Comparison of ENCODE assay signal across 24 cellular contexts in genomic region chr13:40818926-40819325, GRCh38. TPM values are rescaled to one million over a fixed set of nuclear protein-coding genes. Genes with fewer than 3 reads are reported as not detected.
DNase-seq lines count a peak whose midpoint lies in the region; ATAC-seq and FAIRE-seq lines count a peak whose summit lies in the region.
"Had no signal": no experiment of that assay in that cellular context is flagged by ENCODE, and none has a peak within 500 bp of the region (broad histone marks: within the 10 kb centered on the region; RNA-seq: fewer than 3 reads in every experiment).

No MANE protein-coding gene starts in this region.

- FAIRE-seq in GM18507 (lab: Jason Lieb, UNC): peak; percentile 58
- FAIRE-seq: A549, D721Med had no signal

- peaks cover 4 to 5% of the 10 kb centered on the region in 2 donors for H3K9me3 Mint-ChIP-seq in activated T-cell treated with anti-CD3 and anti-CD28 coated beads, Interleukin-2, amount 50 U/mL, for 72 hours
- H3K9me3 Mint-ChIP-seq: CD14-positive monocyte had no signal

- intact Hi-C loops in sciatic nerve (cut with DNase I): no loop called here

- no peak for DNase-seq in activated T-cell treated with anti-CD3 and anti-CD28 coated beads, Interleukin-2, amount 50 U/mL, for 72 hours
- DNase-seq in activated T-cell treated with anti-CD3 and anti-CD28 coated beads, Interleukin-2, amount 50 U/mL, for 1 hour: no peak
- DNase-seq in GM18507 (ENCODE audit: extremely low spot score, insufficient read length, low read depth): no peak
- peak; percentile 6 for DNase-seq in myocyte (ENCODE audit: low read depth)
- DNase-seq in NK-92 treated with Interleukin-12 subunit alpha and Interleukin-12 subunit beta, amount 100 ng/mL, for 24 hours (lab: John Stamatoyannopoulos, UW): no peak
- no peak for DNase-seq in MV-4-11 (lab: John Stamatoyannopoulos, UW)
- DNase-seq in sciatic nerve (ENCODE audit: low spot score): no peak
- DNase-seq: 8988T; ACHN; AML-193; BE2C; CD4-positive, alpha-beta T cell; CD8-positive, alpha-beta memory T cell; DMS 273 treated with DMSO at 0.1 percent for 48 hours; DMS79; EL; GDM1; H9 had no signal

- peak overlapping the region; percentile 32 for H3K27ac Mint-ChIP-seq in activated T-cell treated with anti-CD3 and anti-CD28 coated beads, Interleukin-2, amount 50 U/mL, for 72 hours
- H3K27ac Mint-ChIP-seq: CD14-positive monocyte; CD4-positive, alpha-beta T cell; CD8-positive, alpha-beta memory T cell; GM23338; H9 had no signal

- H3K4me3 Mint-ChIP-seq in activated T-cell treated with anti-CD3 and anti-CD28 coated beads, Interleukin-2, amount 50 U/mL, for 72 hours: peak overlapping the region in 1 of 2 donors; percentile 5
- H3K4me3 Mint-ChIP-seq: CD14-positive monocyte; CD4-positive, alpha-beta T cell; CD8-positive, alpha-beta memory T cell; GM23338; H9 had no signal

- peaks cover 8 to 14% of the 10 kb centered on the region in 2 donors for H3K36me3 Mint-ChIP-seq in activated T-cell treated with anti-CD3 and anti-CD28 coated beads, Interleukin-2, amount 50 U/mL, for 72 hours (ENCODE audit: insufficient read depth in 2 of 2)

- peaks cover 16% of the 10 kb centered on the region for H3K4me1 Mint-ChIP-seq in activated T-cell treated with anti-CD3 and anti-CD28 coated beads, Interleukin-2, amount 50 U/mL, for 72 hours (ENCODE audit: low read depth)
- H3K4me1 Mint-ChIP-seq: CD8-positive, alpha-beta memory T cell; GM23338; H9 had no signal

- no peaks in the 10 kb centered on the region for H3K27me3 Mint-ChIP-seq in activated T-cell treated with anti-CD3 and anti-CD28 coated beads, Interleukin-2, amount 50 U/mL, for 72 hours (ENCODE audit: low read depth)
- H3K27me3 Mint-ChIP-seq: CD4-positive, alpha-beta T cell; CD8-positive, alpha-beta memory T cell had no signal

- ATAC-seq in activated T-cell treated with anti-CD3 and anti-CD28 coated beads, Interleukin-2, amount 50 U/mL, for 72 hours (replicated peaks in 1 of 2): no peak
- ATAC-seq in HG03432 (IDR thresholded peaks at IDR 0.05; ENCODE audit: unreplicated experiment) (peak; percentile 48), sciatic nerve (no peak)
- ATAC-seq: A549, GM23338, HCT116 had no signal

RNA-seq across cellular contexts. Expression of gene SLC25A15, which starts 29.5 kb away (rescaled TPM):
- total RNA-seq in activated T-cell treated with anti-CD3 and anti-CD28 coated beads, Interleukin-2, amount 50 U/mL, for 72 hours: 10 to 100 TPM; 13.0 to 14.3 TPM
- 20.7 and 22.5 TPM in 2 replicates for total RNA-seq in myocyte
- 6.6 TPM for polyA plus RNA-seq in myocyte (2012)
- 3.2 TPM for total RNA-seq in sciatic nerve

RNA-seq across cellular contexts. Expression of gene MRPS31, which starts 47.9 kb away (rescaled TPM):
- 10 to 100 TPM; 47.8 to 52.3 TPM for total RNA-seq in activated T-cell treated with anti-CD3 and anti-CD28 coated beads, Interleukin-2, amount 50 U/mL, for 72 hours
- 22.1 and 23.4 TPM in 2 replicates for total RNA-seq in myocyte
- 9.4 TPM for polyA plus RNA-seq in myocyte (2012)
- 21.1 TPM for total RNA-seq in sciatic nerve
